ENCODE assay signal across 8 cellular contexts in the genomic region with DNA sequence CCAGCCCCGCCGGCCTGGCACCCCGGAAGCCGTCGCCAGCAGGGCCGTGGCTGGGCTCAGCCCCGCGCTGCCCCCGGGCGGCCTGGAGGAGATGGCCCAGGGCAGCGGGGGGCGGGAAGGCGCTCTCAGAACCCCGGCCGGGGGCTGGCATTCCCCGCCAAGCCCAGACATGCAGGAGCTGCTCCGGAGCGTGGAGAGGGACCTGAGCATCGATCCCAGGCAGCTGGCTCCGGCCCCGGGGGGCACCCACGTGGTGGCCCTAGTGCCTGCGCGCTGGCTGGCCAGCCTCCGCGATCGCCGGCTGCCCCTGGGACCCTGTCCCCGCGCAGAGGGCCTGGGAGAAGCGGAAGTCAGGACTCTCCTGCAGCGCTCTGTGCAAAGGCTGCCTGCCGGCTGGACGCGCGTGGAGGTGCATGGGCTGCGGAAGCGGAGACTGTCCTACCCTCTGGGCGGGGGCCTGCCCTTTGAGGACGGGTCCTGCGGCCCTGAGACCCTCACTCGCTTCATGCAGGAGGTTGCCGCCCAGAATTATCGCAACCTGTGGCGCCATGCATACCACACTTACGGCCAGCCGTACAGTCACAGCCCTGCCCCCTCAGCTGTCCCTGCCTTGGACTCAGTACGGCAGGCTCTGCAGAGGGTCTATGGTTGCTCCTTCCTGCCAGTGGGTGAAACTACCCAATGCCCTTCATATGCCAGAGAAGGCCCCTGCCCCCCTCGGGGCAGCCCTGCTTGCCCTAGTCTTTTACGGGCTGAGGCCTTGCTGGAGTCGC. TPM values are rescaled to one million over a fixed set of nuclear protein-coding genes. Genes with fewer than 3 reads are reported as not detected.
DNase-seq lines count a peak whose midpoint lies in the region; ATAC-seq and TF ChIP-seq lines count a peak whose summit lies in the region.

No MANE protein-coding gene starts in this region.

- no peak overlapping the region for H4K5ac ChIP-seq in mesendoderm (ENCODE audit: low read length)

- peaks cover 19% of the 10 kb centered on the region for H3K36me3 Mint-ChIP-seq in Calu3 (ENCODE audit: insufficient read depth, unreplicated experiment)

- H3K27me3 ChIP-seq in colonic mucosa: no peaks in the 10 kb centered on the region
- H3K27me3 ChIP-seq in mesendoderm (ENCODE audit: insufficient read depth, low read length, poor library complexity): no peaks in the 10 kb centered on the region
- H3K27me3 ChIP-seq in upper lobe of right lung: no peaks in the 10 kb centered on the region

- H3K9ac ChIP-seq in colonic mucosa (ENCODE audit: low read depth in 2 of 2, low read length in 2 of 2): peak overlapping the region; percentile 73 to 81
- peak overlapping the region; percentile 72 for H3K9ac ChIP-seq in mesendoderm (ENCODE audit: low read length)

- H3K4me2 ChIP-seq in mesendoderm (ENCODE audit: low read length): peak overlapping the region; percentile 29

- BruUV-seq in Calu3 (replicated peaks; lab: Mats Ljungman, UMichigan): no TSS peak

- intact Hi-C loops in Calu3 (cut with micrococcal nuclease; ENCODE audit: unreplicated experiment) (no loop called here), colonic mucosa (cut with DNase I) (loop anchor here (5.0 kb wide), 1 partner anchor 142 kb away; no protein-coding TSS in a partner anchor), upper lobe of right lung (cut with DNase I) (no loop called here)

- H3K79me1 ChIP-seq in mesendoderm (ENCODE audit: low read length): no peaks in the 10 kb centered on the region

- no peak overlapping the region for H4K8ac ChIP-seq in mesendoderm (ENCODE audit: low read depth, low read length)

- H3K18ac ChIP-seq in mesendoderm (ENCODE audit: low read length): peak overlapping the region; percentile 60

- no peaks in the 10 kb centered on the region for H3K4me1 Mint-ChIP-seq in Calu3 (ENCODE audit: low read depth, unreplicated experiment)

- ATAC-seq in GM21737 (IDR thresholded peaks at IDR 0.05; ENCODE audit: unreplicated experiment) (peak; percentile 27), upper lobe of right lung (peak; percentile 72), GM21526 (IDR thresholded peaks at IDR 0.05; ENCODE audit: low FRiP score, unreplicated experiment) (no peak)

- no CpG with 5 or more reads among the region's 51 CpGs for WGBS in mesendoderm (ENCODE audit: extremely low coverage, insufficient coverage, low lambda C conversion rate)

- H3K4ac ChIP-seq in mesendoderm (ENCODE audit: low read depth, low read length): no peak overlapping the region

- H3K4me1 ChIP-seq in colonic mucosa (peaks cover 6% of the 10 kb centered on the region), mesendoderm (ENCODE audit: control insufficient read depth, low read depth, low read length) (no peaks in the 10 kb centered on the region), upper lobe of right lung (peaks cover 58% of the 10 kb centered on the region)

- H3K36me3 ChIP-seq in colonic mucosa: no peaks in the 10 kb centered on the region
- H3K36me3 ChIP-seq in mesendoderm (ENCODE audit: control insufficient read depth, insufficient read depth, low read length): no peaks in the 10 kb centered on the region
- H3K36me3 ChIP-seq in upper lobe of right lung: peaks cover 28% of the 10 kb centered on the region

- H3K9me3 Mint-ChIP-seq in Calu3 (ENCODE audit: low read depth, unreplicated experiment): no peaks in the 10 kb centered on the region

- H3K27ac Mint-ChIP-seq in Calu3 (ENCODE audit: unreplicated experiment): no peak overlapping the region

- no peak overlapping the region for H2BK5ac ChIP-seq in mesendoderm (ENCODE audit: low read length)

- peak overlapping the region; percentile 1 for H3K23ac ChIP-seq in mesendoderm (ENCODE audit: low read length)

- DNase-seq in Calu3 (peak; percentile 19), NCI-H226 (peak; percentile 31), colonic mucosa (no peak), mesendoderm (peak; percentile 37), upper lobe of right lung (peak; percentile 81), NCI-H187 (lab: John Stamatoyannopoulos, UW) (no peak)

- H2BK120ac ChIP-seq in mesendoderm (ENCODE audit: low read depth, low read length): no peak overlapping the region

- TF ChIP-seq CTCF in Calu3 (IDR thresholded peaks at IDR 0.05; ENCODE audit: unreplicated experiment) (no peak), colonic mucosa (IDR thresholded peaks at IDR 0.05) (no peak), upper lobe of right lung (IDR thresholded peaks at IDR 0.05) (no peak)

- H3K79me2 ChIP-seq in mesendoderm (ENCODE audit: control insufficient read depth, insufficient read depth, low read length): no peaks in the 10 kb centered on the region

- no peak overlapping the region for H2AK5ac ChIP-seq in mesendoderm (ENCODE audit: low read length)

- peak overlapping the region; percentile 55 for H3K4me3 Mint-ChIP-seq in Calu3 (ENCODE audit: low read depth, unreplicated experiment)

- peak overlapping the region; percentile 77 for H3K4me3 ChIP-seq in colonic mucosa
- H3K4me3 ChIP-seq in mesendoderm (ENCODE audit: low read length): peak overlapping the region; percentile 11
- peak overlapping the region; percentile 82 for H3K4me3 ChIP-seq in upper lobe of right lung

- CTCF ChIA-PET in Calu3 (lab: Charles Lee): no interaction called here

- H3K27ac ChIP-seq in colonic mucosa (peak overlapping the region; percentile 67), mesendoderm (ENCODE audit: low read depth, low read length) (no peak overlapping the region), upper lobe of right lung (peak overlapping the region; percentile 92)

- no peak overlapping the region for H2BK15ac ChIP-seq in mesendoderm (replicated peaks; ENCODE audit: low read depth)

- H3K9me3 ChIP-seq in colonic mucosa (no peaks in the 10 kb centered on the region), upper lobe of right lung (no peaks in the 10 kb centered on the region)

- no peaks in the 10 kb centered on the region for H3K27me3 Mint-ChIP-seq in Calu3 (ENCODE audit: unreplicated experiment)

- H3K56ac ChIP-seq in mesendoderm (ENCODE audit: low read length): peak overlapping the region; percentile 84

RNA-seq across cellular contexts. Expression of a gene that starts 0.6 kb away (rescaled TPM):
- total RNA-seq in Calu3 (2022) (11.2 and 11.8 TPM in 2 replicates), colonic mucosa (10 to 100 TPM in 1 of 2 donors, 1 to 10 TPM in 1; 9.2 to 16.0 TPM), upper lobe of right lung (43.9 TPM)
- 6.6 TPM for polyA plus RNA-seq in mesendoderm (2013, experiment 1 of 2)
- polyA plus RNA-seq in mesendoderm (2013, experiment 2 of 2): 5.6 TPM

RNA-seq across cellular contexts. Expression of a gene that starts 14.9 kb away (rescaled TPM):
- total RNA-seq in Calu3 (2022): 5.9 and 6.7 TPM in 2 replicates
- 10 to 100 TPM; 30.2 to 32.6 TPM for total RNA-seq in colonic mucosa
- 0.52 TPM for polyA plus RNA-seq in mesendoderm (2013, experiment 1 of 2)
- 0.50 TPM for polyA plus RNA-seq in mesendoderm (2013, experiment 2 of 2)
- total RNA-seq in upper lobe of right lung: 12.7 TPM

RNA-seq across cellular contexts. Expression of a gene that starts 17.6 kb away (rescaled TPM):
- total RNA-seq in Calu3 (2022) (0.54 and 0.76 TPM in 2 replicates), colonic mucosa (1 to 10 TPM; 1.0 to 1.7 TPM), upper lobe of right lung (21.6 TPM)
- 0.34 TPM for polyA plus RNA-seq in mesendoderm (2013, experiment 1 of 2)
- polyA plus RNA-seq in mesendoderm (2013, experiment 2 of 2): 0.31 TPM

RNA-seq across cellular contexts. Expression of a gene that starts 36.8 kb away (rescaled TPM):
- not detected in 2 replicates for total RNA-seq in Calu3 (2022)
- 10 to 100 TPM; 13.3 to 39.7 TPM for total RNA-seq in colonic mucosa
- 18.6 TPM for polyA plus RNA-seq in mesendoderm (2013, experiment 1 of 2)
- polyA plus RNA-seq in mesendoderm (2013, experiment 2 of 2): 19.8 TPM
- 119 TPM for total RNA-seq in upper lobe of right lung

RNA-seq across cellular contexts. Expression of a gene that starts 40.4 kb away (rescaled TPM):
- total RNA-seq in Calu3 (2022) (182 and 206 TPM in 2 replicates), colonic mucosa (100 to 1,000 TPM; 172 to 292 TPM), upper lobe of right lung (263 TPM)
- polyA plus RNA-seq in mesendoderm (2013, experiment 1 of 2): 158 TPM
- polyA plus RNA-seq in mesendoderm (2013, experiment 2 of 2): 144 TPM

Comparison
In these comparisons a context has a peak if more than half of its experiments do, and no peak if none do; other contexts are left out.
1. DNase-seq: peak in Calu3 (single experiment), NCI-H226 (single experiment), mesendoderm (single experiment) and upper lobe of right lung (single experiment); none in colonic mucosa (single experiment) and NCI-H187 (0 of 2).
2. H3K4me3 ChIP-seq: peak in every context shown above with its lines; median percentile 82 in upper lobe of right lung; 77 in colonic mucosa; 11 in mesendoderm.